ENCODE assay signal across 26 cellular contexts in genomic region chr11:73114835-73115220, GRCh38.
"Had no signal": no experiment of that assay in that cellular context is flagged by ENCODE, and none has a peak within 500 bp of the region (broad histone marks: within the 10 kb centered on the region; RNA-seq: fewer than 3 reads in every experiment).

No MANE protein-coding gene starts in this region.

- H3K4me3 ChIP-seq: coronary artery, hepatocyte, left ventricle myocardium inferior, ovary, prostate gland, spleen, stomach, transverse colon, vagina had no signal

- FAIRE-seq: frontal cortex had no signal

- H3K4me1 Mint-ChIP-seq: endodermal cell, nephron had no signal

- H3K27me3 ChIP-seq: hepatocyte, neutrophil, ovary, spleen, stomach, transverse colon, vagina had no signal

- ATAC-seq: activated T-cell treated with anti-CD3 and anti-CD28 coated beads, Interleukin-2, amount 50 U/mL, for 72 hours had no signal

- H3K36me3 ChIP-seq: neutrophil, ovary, prostate gland, transverse colon, vagina had no signal

- H3K27ac Mint-ChIP-seq: activated CD4-positive, alpha-beta memory T cell treated with anti-CD3 and anti-CD28 coated beads for 36 hours; activated naive CD4-positive, alpha-beta T cell treated with anti-CD3 and anti-CD28 coated beads for 36 hours; activated naive CD8-positive, alpha-beta T cell treated with anti-CD3 and anti-CD28 coated beads, Interleukin-2, amount 10 ng/mL, durations not matched to agents 7 days and 5 days; activated T-cell treated with anti-CD3 and anti-CD28 coated beads, Interleukin-2, amount 50 U/mL, for 72 hours; endodermal cell; nephron; T-helper 1 cell treated with Interleukin-12 subunit alpha and Interleukin-12 subunit beta and Interleukin-4 antibody, amounts not matched to agents 30 μg/mL and 1 μg/mL, for 36 hours had no signal

- H3K27me3 Mint-ChIP-seq: activated CD4-positive, alpha-beta memory T cell treated with anti-CD3 and anti-CD28 coated beads for 36 hours; activated naive CD8-positive, alpha-beta T cell treated with anti-CD3 and anti-CD28 coated beads, Interleukin-2, amount 10 ng/mL, durations not matched to agents 7 days and 5 days had no signal

- H3K4me3 Mint-ChIP-seq: activated CD4-positive, alpha-beta memory T cell treated with anti-CD3 and anti-CD28 coated beads for 36 hours; activated naive CD4-positive, alpha-beta T cell treated with anti-CD3 and anti-CD28 coated beads for 36 hours; activated naive CD8-positive, alpha-beta T cell treated with anti-CD3 and anti-CD28 coated beads, Interleukin-2, amount 10 ng/mL, durations not matched to agents 7 days and 5 days; activated T-cell treated with anti-CD3 and anti-CD28 coated beads, Interleukin-2, amount 50 U/mL, for 72 hours; endodermal cell; nephron; T-helper 1 cell treated with Interleukin-12 subunit alpha and Interleukin-12 subunit beta and Interleukin-4 antibody, amounts not matched to agents 30 μg/mL and 1 μg/mL, for 36 hours had no signal

- DNase-seq: activated CD4-positive, alpha-beta memory T cell treated with anti-CD3 and anti-CD28 coated beads for 36 hours; activated CD4-positive, alpha-beta T cell treated with anti-CD3 and anti-CD28 coated beads for 4 hours; activated CD4-positive, CD25-positive, alpha-beta regulatory T cell; activated effector memory CD4-positive, alpha-beta T cell treated with Interleukin-2 at 50 U/mL for 16 hours; activated naive CD4-positive, alpha-beta T cell treated with anti-CD3 and anti-CD28 coated beads for 36 hours; activated naive CD8-positive, alpha-beta T cell treated with anti-CD3 and anti-CD28 coated beads, Interleukin-2, amount 10 ng/mL, durations not matched to agents 7 days and 5 days; activated T-cell treated with anti-CD3 and anti-CD28 coated beads, Interleukin-2, amount 50 U/mL, for 72 hours; amniotic stem cell; cerebellar nuclear complex; endodermal cell; glutamatergic neuron; left ventricle myocardium inferior; midbrain; ovary; spleen; stimulated activated CD4-positive, alpha-beta T cell treated with anti-CD3 and anti-CD28 coated beads, Interleukin-4, amount 100 ng/mL, for 24 hours; stomach; transverse colon had no signal
